ENCODE assay signal across 1 cellular context in genomic region chr6:157539900-157540752, GRCh38.
A peak's percentile ranks its signal among the peaks of the same experiment; 100 is the strongest.
TF ChIP-seq lines count a peak whose summit lies in the region.

No MANE protein-coding gene starts in this region.

TF ChIP-seq in liver, 16 proteins besides CTCF, POLR2A, EP300 and RAD21 (continued from another document):
- TF ChIP-seq REST (IDR thresholded peaks at IDR 0.05): peak; percentile 61
- TF ChIP-seq GABPA (IDR thresholded peaks at IDR 0.05 in 1 of 2, conservative IDR thresholded peaks at IDR 0.05 in 1 of 2): no peak
- peak; percentile 86 for TF ChIP-seq TAF1 (conservative IDR thresholded peaks at IDR 0.05)
- peak; percentile 56 for TF ChIP-seq ZBTB33 (IDR thresholded peaks at IDR 0.05)
- TF ChIP-seq FOXA1 (IDR thresholded peaks at IDR 0.05): peak; percentile 34
- TF ChIP-seq RXRA (IDR thresholded peaks at IDR 0.05): peak; percentile 74 to 87
- peak in 1 of 2 donors; percentile 49 for TF ChIP-seq EGR1 (IDR thresholded peaks at IDR 0.05; ENCODE audit: low read depth in 2 of 2)
